30 cellular contexts compared by ENCODE assay signal in genomic region chr11:75260396-75260795, GRCh38. TPM values are rescaled to one million over a fixed set of nuclear protein-coding genes. Genes with fewer than 3 reads are reported as not detected.
A peak's percentile ranks its signal among the peaks of the same experiment; 100 is the strongest.
DNase-seq lines count a peak whose midpoint lies in the region; ATAC-seq and TF ChIP-seq lines count a peak whose summit lies in the region.
"Had no signal": no experiment of that assay in that cellular context is flagged by ENCODE, and none has a peak within 500 bp of the region (broad histone marks: within the 10 kb centered on the region; RNA-seq: fewer than 3 reads in every experiment).

No MANE protein-coding gene starts in this region.

- H3K4me3 Mint-ChIP-seq in immature natural killer cell, result peak overlapping the region in 3 of 5 donors; percentile 17 to 70 (median 35)

- no peaks in the 10 kb centered on the region for H3K36me3 Mint-ChIP-seq in immature natural killer cell

- no peaks in the 10 kb centered on the region for H3K27me3 ChIP-seq in right atrium auricular region
- no peaks in the 10 kb centered on the region for H3K27me3 ChIP-seq in RWPE2 (ENCODE audit: insufficient read depth, poor library complexity, severe bottlenecking)
- no peaks in the 10 kb centered on the region for H3K27me3 ChIP-seq in sigmoid colon
- H3K27me3 ChIP-seq: cardiac muscle cell, dorsolateral prefrontal cortex, vagina had no signal

- peak; percentile 3 for DNase-seq in Right ventricle myocardium superior
- DNase-seq in right atrium auricular region (ENCODE audit: low spot score), result no peak
- peak; percentile 18 for DNase-seq in RWPE2 (ENCODE audit: low spot score)
- no peak for DNase-seq in immature natural killer cell
- DNase-seq in sigmoid colon, result peak; percentile 45
- no peak for DNase-seq in NCI-H69 (lab: John Stamatoyannopoulos, UW)
- no peak for DNase-seq in pons (ENCODE audit: low spot score)
- DNase-seq in T-helper 9 cell, result no peak
- DNase-seq: ACHN; activated CD4-positive, alpha-beta T cell treated with anti-CD3 and anti-CD28 coated beads, Interleukin-2, amount 50 U/mL, for 4 hours; activated gamma-delta T cell; anterior cingulate cortex; C1 segment of cervical spinal cord; DMS153; islet precursor cell; MM.1S; NCI-H1436; NCI-H2107; PC-9; stimulated activated CD4-positive, alpha-beta T cell treated with anti-CD3 and anti-CD28 coated beads, Interleukin-1b, Interleukin-23, amount 100 ng/mL, for 48 hours; T-helper 2 cell had no signal

- peaks cover 2 to 12% (median 7%) of the 10 kb centered on the region in 3 donors for H3K27me3 Mint-ChIP-seq in immature natural killer cell (ENCODE audit: low read depth in 3 of 3)

- WGBS in sigmoid colon, 2 donors, result 54 to 72% methylated on average over 7 of the region's 7 CpGs

- peaks cover 57 to 58% of the 10 kb centered on the region in 2 donors for H3K4me1 Mint-ChIP-seq in immature natural killer cell

- H3K27ac Mint-ChIP-seq in immature natural killer cell, result peak overlapping the region; percentile 81 to 95 (median 88)

- no peaks in the 10 kb centered on the region for H3K9me3 ChIP-seq in right atrium auricular region
- no peaks in the 10 kb centered on the region for H3K9me3 ChIP-seq in RWPE2 (ENCODE audit: severe bottlenecking)
- no peaks in the 10 kb centered on the region for H3K9me3 ChIP-seq in sigmoid colon
- H3K9me3 ChIP-seq: vagina had no signal

- H3K27ac ChIP-seq in right atrium auricular region (no peak overlapping the region), RWPE2 (ENCODE audit: poor library complexity, severe bottlenecking) (no peak overlapping the region), sigmoid colon (no peak overlapping the region)
- H3K27ac ChIP-seq: cardiac muscle cell, epithelial cell of prostate, PC-9, vagina had no signal

- peak; percentile 20 for ATAC-seq in Right ventricle myocardium superior (ENCODE audit: poor library complexity)
- no peak for ATAC-seq in RWPE2 (ENCODE audit: low read depth)

- intact Hi-C loops in Right ventricle myocardium superior (cut with DNase I) (no loop called here), sigmoid colon (cut with DNase I) (no loop called here)

- no peaks in the 10 kb centered on the region for H3K9me3 Mint-ChIP-seq in immature natural killer cell

- H3K4me1 ChIP-seq in right atrium auricular region, result peaks cover 0 to 16% of the 10 kb centered on the region in 2 donors
- H3K4me1 ChIP-seq in RWPE2 (ENCODE audit: insufficient read depth, poor library complexity, severe bottlenecking), result no peaks in the 10 kb centered on the region
- peaks cover 0 to 8% (median 3%) of the 10 kb centered on the region in 4 donors for H3K4me1 ChIP-seq in sigmoid colon

- TF ChIP-seq CTCF in right atrium auricular region (IDR thresholded peaks at IDR 0.05) (no peak), RWPE2 (IDR thresholded peaks at IDR 0.05; ENCODE audit: poor library complexity, severe bottlenecking) (no peak), sigmoid colon (IDR thresholded peaks at IDR 0.05) (no peak)

- TF ChIP-seq EP300 in sigmoid colon (IDR thresholded peaks at IDR 0.05), result no peak

- no peak for TF ChIP-seq POLR2A in sigmoid colon (IDR thresholded peaks at IDR 0.05)

- no peak overlapping the region for H3K4me3 ChIP-seq in right atrium auricular region
- H3K4me3 ChIP-seq in RWPE2 (ENCODE audit: severe bottlenecking), result no peak overlapping the region
- no peak overlapping the region for H3K4me3 ChIP-seq in sigmoid colon
- H3K4me3 ChIP-seq: cardiac muscle cell, dorsolateral prefrontal cortex, PC-9, vagina had no signal

- H3K36me3 ChIP-seq in right atrium auricular region, result no peaks in the 10 kb centered on the region
- no peaks in the 10 kb centered on the region for H3K36me3 ChIP-seq in RWPE2 (ENCODE audit: low read depth)
- peaks cover 0 to 3% (median 0%) of the 10 kb centered on the region in 4 donors for H3K36me3 ChIP-seq in sigmoid colon
- H3K36me3 ChIP-seq: cardiac muscle cell, vagina had no signal

RNA-seq across cellular contexts. Expression of gene TPBGL, which starts 19.8 kb away (rescaled TPM):
- total RNA-seq in Right ventricle myocardium superior, result 0.11 TPM
- total RNA-seq in right atrium auricular region, result under 1 TPM; 0.12 to 0.15 TPM
- under 1 TPM in 1 of 3 donors, not detected in 2; 0.13 TPM for polyA plus RNA-seq in immature natural killer cell
- total RNA-seq in sigmoid colon, result under 1 TPM in 3 of 4 donors, not detected in 1; 0.33 to 0.68 (median 0.36) TPM
- under 1 TPM in 1 of 3 donors, not detected in 2; 0.28 TPM for polyA plus RNA-seq in sigmoid colon
- total RNA-seq: fibroblast of villous mesenchyme, G401, lung microvascular endothelial cell, NCI-H460, osteocyte, PC-9 had no signal

Comparison
In these comparisons a context has a peak if more than half of its experiments do, and no peak if none do; other contexts are left out.
1. DNase-seq: peak in Right ventricle myocardium superior (single experiment), RWPE2 (single experiment) and sigmoid colon (single experiment); none in right atrium auricular region (single experiment), immature natural killer cell (0 of 3), NCI-H69 (single experiment), pons (single experiment) and T-helper 9 cell (single experiment).